Comparison of ENCODE assay signal across 1 cellular context in genomic region chr3:113745273-113746068, GRCh38.
TF ChIP-seq lines count a peak whose summit lies in the region.

No MANE protein-coding gene starts in this region.

TF ChIP-seq in K562, 482 proteins besides CTCF, POLR2A, EP300 and RAD21 (continues in another document):
- TF ChIP-seq PRDM10 (IDR thresholded peaks at IDR 0.05; ENCODE audit: partially characterized antibody) (peak; percentile 75), CEBPG (CRISPR knock-in tag; IDR thresholded peaks at IDR 0.05) (no peak), CEBPG (tag; conservative IDR thresholded peaks at IDR 0.05 in 1 of 2, IDR thresholded peaks at IDR 0.05 in 1 of 2) (peak in 1 of 2 experiments; percentile 24; a peak in 1 of 4 replicates), ARID3B (CRISPR knock-in tag; IDR thresholded peaks at IDR 0.05; ENCODE audit: borderline replicate concordance) (no peak), ZMIZ1 (IDR thresholded peaks at IDR 0.05; ENCODE audit: low read depth in 2 of 2, low read length in 2 of 2) (no peak), ZNF57 (CRISPR knock-in tag; IDR thresholded peaks at IDR 0.05) (no peak), HDAC6 (IDR thresholded peaks at IDR 0.05; ENCODE audit: low read depth, low read length) (no peak), TBP (optimal IDR thresholded peaks at IDR 0.05; ENCODE audit: low read depth, low read length) (peak; percentile 69), HDAC2 (IDR thresholded peaks at IDR 0.05) (no peak), C11orf30 (IDR thresholded peaks at IDR 0.05; ENCODE audit: low read depth) (0 out of 2 replicates have a peak, but pooled peaks have one; percentile 7), RBM14 (IDR thresholded peaks at IDR 0.05; ENCODE audit: borderline replicate concordance, insufficient read depth, low read depth, low read length) (0 out of 2 replicates have a peak, but pooled peaks have one; percentile 81), SETDB1 (IDR thresholded peaks at IDR 0.05; ENCODE audit: low read length) (no peak), ARID2 (IDR thresholded peaks at IDR 0.05) (0 out of 2 replicates have a peak, but pooled peaks have one; percentile 24), ZNF24 (IDR thresholded peaks at IDR 0.05) (0 out of 2 replicates have a peak, but pooled peaks have one; percentile 53), ARID4B (CRISPR knock-in tag; IDR thresholded peaks at IDR 0.05) (0 out of 2 replicates have a peak, but pooled peaks have one; percentile 35), SOX6 (IDR thresholded peaks at IDR 0.05) (no peak), SP2 (IDR thresholded peaks at IDR 0.05; ENCODE audit: extremely low read depth, low read depth, low read length, poor library complexity, severe bottlenecking) (no peak), ETV6 (IDR thresholded peaks at IDR 0.05; ENCODE audit: borderline replicate concordance in 1 of 2, low read depth in 2 of 2, low read length in 1 of 2) (no peak), ETV6 (CRISPR knock-in tag; IDR thresholded peaks at IDR 0.05; ENCODE audit: borderline replicate concordance) (no peak), ZNF445 (CRISPR knock-in tag; IDR thresholded peaks at IDR 0.05; ENCODE audit: low read depth) (no peak), FOXP1 (CRISPR knock-in tag; IDR thresholded peaks at IDR 0.05) (no peak), MTF1 (CRISPR knock-in tag; IDR thresholded peaks at IDR 0.05; ENCODE audit: borderline replicate concordance) (no peak), MYNN (IDR thresholded peaks at IDR 0.05) (peak; percentile 75; the same call in 1 of the 2 replicates), MYNN (CRISPR knock-in tag; IDR thresholded peaks at IDR 0.05) (no peak), ZNF431 (CRISPR knock-in tag; IDR thresholded peaks at IDR 0.05) (no peak), SRSF9 (IDR thresholded peaks at IDR 0.05; ENCODE audit: borderline replicate concordance, low read depth, low read length) (no peak), GABPB1 (CRISPR knock-in tag; IDR thresholded peaks at IDR 0.05) (no peak), MLLT1 (IDR thresholded peaks at IDR 0.05) (peak in 1 of 2 experiments; percentile 47; a peak in 1 of 4 replicates), ZBTB11 (CRISPR knock-in tag; IDR thresholded peaks at IDR 0.05) (no peak), UBTF (IDR thresholded peaks at IDR 0.05; ENCODE audit: borderline replicate concordance in 1 of 2, low read depth in 2 of 2, low read length in 2 of 2) (peak in 1 of 2 experiments; percentile 26; a peak in 1 of 4 replicates), MAZ (CRISPR knock-in tag; conservative IDR thresholded peaks at IDR 0.05 in 1 of 2, IDR thresholded peaks at IDR 0.05 in 1 of 2) (peak in 1 of 2 experiments; percentile 52; a peak in 1 of 4 replicates), NCOA1 (IDR thresholded peaks at IDR 0.05; ENCODE audit: low read depth) (no peak), HMG20A (CRISPR knock-in tag; conservative IDR thresholded peaks at IDR 0.05) (no peak), CEBPB (tag; IDR thresholded peaks at IDR 0.05) (peak; percentile 36; the same call in 1 of the 2 replicates), GTF2B (IDR thresholded peaks at IDR 0.05; ENCODE audit: extremely low read depth, insufficient read length) (no peak), U2AF2 (optimal IDR thresholded peaks at IDR 0.05; ENCODE audit: low read depth, low read length) (no peak), CXXC5 (CRISPR knock-in tag; IDR thresholded peaks at IDR 0.05) (no peak), HMGN3 (IDR thresholded peaks at IDR 0.05; ENCODE audit: borderline replicate concordance, extremely low read depth, insufficient read length, low read depth, low read length) (peak; percentile 37)
